8 cellular contexts compared by ENCODE assay signal in genomic region chr17:76734080-76734840, GRCh38. TPM values are rescaled to one million over a fixed set of nuclear protein-coding genes. Genes with fewer than 3 reads are reported as not detected.
DNase-seq lines count a peak whose midpoint lies in the region; ATAC-seq and TF ChIP-seq lines count a peak whose summit lies in the region.

No MANE protein-coding gene starts in this region.

- H3K9me2 ChIP-seq in SU-DHL-6 (replicated peaks; ENCODE audit: insufficient read depth, low read length), result no peaks in the 10 kb centered on the region

- H3K27ac ChIP-seq in SU-DHL-6 (ENCODE audit: low read depth, low read length), result peak overlapping the region; percentile 94

- peaks cover 83% of the 10 kb centered on the region for H3K79me2 ChIP-seq in SU-DHL-6 (ENCODE audit: insufficient read depth, low read length)

- H3K9ac ChIP-seq in SU-DHL-6 (ENCODE audit: low read length), result peak overlapping the region; percentile 100

- no peak for ATAC-seq in stimulated activated memory B cell treated with anti-CD40 and anti-IgM and Interleukin-4, amounts not matched to agents 10 μg/mL and 1 μg/mL and 100 μg/mL, for 72 hours
- ATAC-seq in GM21423 (IDR thresholded peaks at IDR 0.05; ENCODE audit: unreplicated experiment) (no peak), HG03097 (IDR thresholded peaks at IDR 0.05; ENCODE audit: low FRiP score, unreplicated experiment) (no peak)

- H3K9me3 Mint-ChIP-seq in activated T-cell treated with anti-CD3 and anti-CD28 coated beads, Interleukin-2, amount 50 U/mL, for 24 hours, result no peaks in the 10 kb centered on the region
- no peaks in the 10 kb centered on the region for H3K9me3 Mint-ChIP-seq in stimulated activated memory B cell treated with anti-CD40 and anti-IgM and Interleukin-4, amounts not matched to agents 10 μg/mL and 1 μg/mL and 100 μg/mL, for 72 hours

- no peaks in the 10 kb centered on the region for H3K27me3 ChIP-seq in SU-DHL-6 (ENCODE audit: low read length)

- H4K20me1 ChIP-seq in SU-DHL-6 (ENCODE audit: low read depth, low read length), result peaks cover 19% of the 10 kb centered on the region

- H3K4me1 Mint-ChIP-seq in activated T-cell treated with anti-CD3 and anti-CD28 coated beads, Interleukin-2, amount 50 U/mL, for 24 hours (ENCODE audit: low read depth), result peaks cover 56% of the 10 kb centered on the region
- peaks cover 69% of the 10 kb centered on the region for H3K4me1 Mint-ChIP-seq in stimulated activated memory B cell treated with anti-CD40 and anti-IgM and Interleukin-4, amounts not matched to agents 10 μg/mL and 1 μg/mL and 100 μg/mL, for 72 hours

- H3K27ac Mint-ChIP-seq in activated T-cell treated with anti-CD3 and anti-CD28 coated beads, Interleukin-2, amount 50 U/mL, for 24 hours, result peak overlapping the region; percentile 99
- H3K27ac Mint-ChIP-seq in stimulated activated memory B cell treated with anti-CD40 and anti-IgM and Interleukin-4, amounts not matched to agents 10 μg/mL and 1 μg/mL and 100 μg/mL, for 72 hours, result peak overlapping the region; percentile 98

- TF ChIP-seq CTCF in SU-DHL-6 (IDR thresholded peaks at IDR 0.05; ENCODE audit: insufficient read depth, low read length, poor library complexity, severe bottlenecking), result no peak
- TF ChIP-seq CTCF in fibroblast of the aortic adventitia (IDR thresholded peaks at IDR 0.05; ENCODE audit: insufficient read depth, low read length), result no peak

- H3K36me3 Mint-ChIP-seq in activated T-cell treated with anti-CD3 and anti-CD28 coated beads, Interleukin-2, amount 50 U/mL, for 24 hours (ENCODE audit: low read depth), result peaks cover 85% of the 10 kb centered on the region
- peaks cover 37% of the 10 kb centered on the region for H3K36me3 Mint-ChIP-seq in stimulated activated memory B cell treated with anti-CD40 and anti-IgM and Interleukin-4, amounts not matched to agents 10 μg/mL and 1 μg/mL and 100 μg/mL, for 72 hours

- peak overlapping the region; percentile 99 for H3K4me3 ChIP-seq in SU-DHL-6 (ENCODE audit: insufficient read depth, low read length, poor library complexity, severe bottlenecking)
- H3K4me3 ChIP-seq in fibroblast of the aortic adventitia (ENCODE audit: low read depth, low read length), result peak overlapping the region; percentile 95

- peaks cover 65% of the 10 kb centered on the region for H3F3A ChIP-seq in SU-DHL-6 (ENCODE audit: insufficient read depth)

- peaks cover 49% of the 10 kb centered on the region for H3K36me3 ChIP-seq in SU-DHL-6 (ENCODE audit: low read length)

- no peaks in the 10 kb centered on the region for H3K27me3 Mint-ChIP-seq in activated T-cell treated with anti-CD3 and anti-CD28 coated beads, Interleukin-2, amount 50 U/mL, for 24 hours
- H3K27me3 Mint-ChIP-seq in stimulated activated memory B cell treated with anti-CD40 and anti-IgM and Interleukin-4, amounts not matched to agents 10 μg/mL and 1 μg/mL and 100 μg/mL, for 72 hours, result no peaks in the 10 kb centered on the region

- peak overlapping the region; percentile 99 for H3K4me3 Mint-ChIP-seq in activated T-cell treated with anti-CD3 and anti-CD28 coated beads, Interleukin-2, amount 50 U/mL, for 24 hours
- H3K4me3 Mint-ChIP-seq in stimulated activated memory B cell treated with anti-CD40 and anti-IgM and Interleukin-4, amounts not matched to agents 10 μg/mL and 1 μg/mL and 100 μg/mL, for 72 hours, result peak overlapping the region; percentile 96

- peak overlapping the region; percentile 98 for H3K4me2 ChIP-seq in SU-DHL-6 (ENCODE audit: low read depth, low read length, poor library complexity, severe bottlenecking)

- no peak overlapping the region for H2AFZ ChIP-seq in SU-DHL-6 (ENCODE audit: low read depth, low read length, severe bottlenecking)

- no peak for DNase-seq in activated T-cell treated with anti-CD3 and anti-CD28 coated beads, Interleukin-2, amount 50 U/mL, for 24 hours
- DNase-seq in activated T-cell treated with anti-CD3 and anti-CD28 coated beads for 4 hours (no peak), fibroblast of the aortic adventitia (ENCODE audit: low read depth) (peak; percentile 39)
- DNase-seq in stimulated activated CD4-positive, alpha-beta T cell treated with anti-CD3 and anti-CD28 coated beads, Interleukin-4, amount 100 ng/mL, for 24 hours, result no peak

- H3K9me3 ChIP-seq in SU-DHL-6 (ENCODE audit: insufficient read depth, low read length), result no peaks in the 10 kb centered on the region

RNA-seq across cellular contexts. Expression of gene SRSF2, which starts 2.9 kb away (rescaled TPM):
- total RNA-seq in fibroblast of the aortic adventitia (ENCODE audit: low replicate concordance), result 62.8 and 109 TPM in 2 replicates

RNA-seq across cellular contexts. Expression of gene MFSD11, which starts 3.7 kb away (rescaled TPM):
- 33.4 and 40.5 TPM in 2 replicates for total RNA-seq in fibroblast of the aortic adventitia (ENCODE audit: low replicate concordance)

RNA-seq across cellular contexts. Expression of gene METTL23, which starts 7.6 kb away (rescaled TPM):
- 17.9 and 29.1 TPM in 2 replicates for total RNA-seq in fibroblast of the aortic adventitia (ENCODE audit: low replicate concordance)

RNA-seq across cellular contexts. Expression of gene JMJD6, which starts 7.9 kb away (rescaled TPM):
- total RNA-seq in fibroblast of the aortic adventitia (ENCODE audit: low replicate concordance), result 10.8 and 18.1 TPM in 2 replicates

RNA-seq across cellular contexts. Expression of gene MXRA7, which starts 23.5 kb away (rescaled TPM):
- 166 and 287 TPM in 2 replicates for total RNA-seq in fibroblast of the aortic adventitia (ENCODE audit: low replicate concordance)
